In the genomic region with DNA sequence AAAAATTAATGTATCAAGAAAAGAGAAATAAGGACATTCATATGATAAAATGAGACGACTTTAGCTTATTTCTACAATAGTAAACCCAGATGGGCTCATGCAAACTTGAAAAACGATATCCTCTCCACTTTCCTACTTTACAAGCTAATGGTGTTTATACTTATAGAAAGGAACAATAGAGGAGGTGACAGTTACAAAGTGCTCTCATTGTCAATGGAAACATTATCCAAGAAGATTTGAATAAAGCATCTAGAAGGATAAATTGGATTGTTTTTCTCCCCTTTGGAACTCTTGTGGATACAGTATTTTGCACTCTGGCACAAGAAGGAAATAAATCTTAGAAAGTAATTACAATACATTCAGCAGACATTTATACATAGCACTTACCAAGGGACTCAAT, we compare ENCODE assay signal across 24 cellular contexts.
"Had no signal": no experiment of that assay in that cellular context is flagged by ENCODE, and none has a peak within 500 bp of the region (broad histone marks: within the 10 kb centered on the region; RNA-seq: fewer than 3 reads in every experiment).

No MANE protein-coding gene starts in this region.

- DNase-seq: activated CD4-positive, alpha-beta T cell treated with anti-CD3 and anti-CD28 coated beads for 36 hours; activated CD4-positive, alpha-beta T cell treated with anti-CD3 and anti-CD28 coated beads, Interleukin-2, amount 50 U/mL, for 4 hours; activated CD8-positive, alpha-beta memory T cell treated with anti-CD3 and anti-CD28 coated beads for 24 hours; activated CD8-positive, alpha-beta memory T cell treated with anti-CD3 and anti-CD28 coated beads, Interleukin-2, amount 50 U/mL, for 4 hours; activated naive CD4-positive, alpha-beta T cell treated with Interleukin-2 at 50 U/mL for 16 hours; activated naive CD8-positive, alpha-beta T cell treated with anti-CD3 and anti-CD28 coated beads for 36 hours; activated T-cell treated with anti-CD3 and anti-CD28 coated beads, Interleukin-2, amount 50 U/mL, for 24 hours; central memory CD4-positive, alpha-beta T cell; dermis blood vessel endothelial cell; effector CD8-positive, alpha-beta T cell; erythroblast; foreskin fibroblast; heart right ventricle; islet precursor cell; left cardiac atrium; midbrain; natural killer cell; retina; sigmoid colon; stimulated activated CD4-positive, alpha-beta T cell treated with anti-CD3 and anti-CD28 coated beads, Interleukin-2, amount 100 ng/mL, for 48 hours; stimulated activated CD8-positive, alpha-beta memory T cell treated with anti-CD3 and anti-CD28 coated beads, Interleukin-4, amount 100 ng/mL, for 48 hours; stimulated activated naive B cell treated with anti-CD40 and anti-IgM and Interleukin-4, amounts not matched to agents 10 μg/mL and 1 μg/mL and 100 μg/mL, for 72 hours; transverse colon had no signal

- ATAC-seq: activated CD4-positive, alpha-beta T cell treated with anti-CD3 and anti-CD28 coated beads for 36 hours; heart right ventricle; left cardiac atrium; natural killer cell; stimulated activated naive B cell treated with anti-CD40 and anti-IgM and Interleukin-4, amounts not matched to agents 10 μg/mL and 1 μg/mL and 100 μg/mL, for 72 hours; WTC11 had no signal
